In genomic region chr7:35519971-35520809, GRCh38 we compare ENCODE assay signal across 8 cellular contexts.
DNase-seq lines count a peak whose midpoint lies in the region; ATAC-seq lines count a peak whose summit lies in the region.

No MANE protein-coding gene starts in this region.

- no peaks in the 10 kb centered on the region for H3K9me3 Mint-ChIP-seq in activated CD4-positive, alpha-beta T cell treated with anti-CD3 and anti-CD28 coated beads, Interleukin-2, amount 10 ng/mL, durations not matched to agents 24 days and 14 days

- peak; percentile 94 for ATAC-seq in HG03442 (IDR thresholded peaks at IDR 0.05; ENCODE audit: unreplicated experiment)

- peak; percentile 40 for DNase-seq in CMK (ENCODE audit: low read depth)
- peak; percentile 59 for DNase-seq in GM19240 (ENCODE audit: insufficient read length, low spot score)
- DNase-seq in NCI-H446 (lab: John Stamatoyannopoulos, UW): peak; percentile 38 to 84
- DNase-seq in activated CD4-positive, alpha-beta T cell treated with anti-CD3 and anti-CD28 coated beads, Interleukin-2, amount 10 ng/mL, durations not matched to agents 24 days and 14 days: peak; percentile 90
- DNase-seq in effector CD8-positive, alpha-beta T cell (lab: John Stamatoyannopoulos, UW): peak; percentile 2
- DNase-seq in medulla oblongata (ENCODE audit: extremely low spot score): peak; percentile 86
- DNase-seq in substantia nigra (lab: John Stamatoyannopoulos, UW): peak in 33 of 49 donors; percentile 3 to 60 (median 35)

- intact Hi-C loops in activated CD4-positive, alpha-beta T cell treated with anti-CD3 and anti-CD28 coated beads, Interleukin-2, amount 10 ng/mL, durations not matched to agents 24 days and 14 days (cut with micrococcal nuclease): loop anchor here (1.0 to 5.0 kb wide), 4 partner anchors 95 to 1198 kb away; no protein-coding TSS in a partner anchor

- H3K27ac ChIP-seq in substantia nigra (ENCODE audit: low read depth, low read length, poor library complexity, severe bottlenecking): no peak overlapping the region

- no peaks in the 10 kb centered on the region for H3K4me1 Mint-ChIP-seq in activated CD4-positive, alpha-beta T cell treated with anti-CD3 and anti-CD28 coated beads, Interleukin-2, amount 10 ng/mL, durations not matched to agents 24 days and 14 days

- H3K36me3 Mint-ChIP-seq in activated CD4-positive, alpha-beta T cell treated with anti-CD3 and anti-CD28 coated beads, Interleukin-2, amount 10 ng/mL, durations not matched to agents 24 days and 14 days (ENCODE audit: low read depth): no peaks in the 10 kb centered on the region

- no peak overlapping the region for H3K4me3 Mint-ChIP-seq in activated CD4-positive, alpha-beta T cell treated with anti-CD3 and anti-CD28 coated beads, Interleukin-2, amount 10 ng/mL, durations not matched to agents 24 days and 14 days

- no peak overlapping the region for H3K27ac Mint-ChIP-seq in activated CD4-positive, alpha-beta T cell treated with anti-CD3 and anti-CD28 coated beads, Interleukin-2, amount 10 ng/mL, durations not matched to agents 24 days and 14 days

- H3K27me3 Mint-ChIP-seq in activated CD4-positive, alpha-beta T cell treated with anti-CD3 and anti-CD28 coated beads, Interleukin-2, amount 10 ng/mL, durations not matched to agents 24 days and 14 days: peaks cover 17% of the 10 kb centered on the region

Comparison
In these comparisons a context has a peak if more than half of its experiments do, and no peak if none do; other contexts are left out.
1. DNase-seq: peak in every context shown above with its lines; median percentile 90 in activated CD4-positive, alpha-beta T cell treated with anti-CD3 and anti-CD28 coated beads, Interleukin-2, amount 10 ng/mL, durations not matched to agents 24 days and 14 days; 86 in medulla oblongata; 61 in NCI-H446; 59 in GM19240; 40 in CMK; 35 in substantia nigra; 2 in effector CD8-positive, alpha-beta T cell.